In the genomic region with DNA sequence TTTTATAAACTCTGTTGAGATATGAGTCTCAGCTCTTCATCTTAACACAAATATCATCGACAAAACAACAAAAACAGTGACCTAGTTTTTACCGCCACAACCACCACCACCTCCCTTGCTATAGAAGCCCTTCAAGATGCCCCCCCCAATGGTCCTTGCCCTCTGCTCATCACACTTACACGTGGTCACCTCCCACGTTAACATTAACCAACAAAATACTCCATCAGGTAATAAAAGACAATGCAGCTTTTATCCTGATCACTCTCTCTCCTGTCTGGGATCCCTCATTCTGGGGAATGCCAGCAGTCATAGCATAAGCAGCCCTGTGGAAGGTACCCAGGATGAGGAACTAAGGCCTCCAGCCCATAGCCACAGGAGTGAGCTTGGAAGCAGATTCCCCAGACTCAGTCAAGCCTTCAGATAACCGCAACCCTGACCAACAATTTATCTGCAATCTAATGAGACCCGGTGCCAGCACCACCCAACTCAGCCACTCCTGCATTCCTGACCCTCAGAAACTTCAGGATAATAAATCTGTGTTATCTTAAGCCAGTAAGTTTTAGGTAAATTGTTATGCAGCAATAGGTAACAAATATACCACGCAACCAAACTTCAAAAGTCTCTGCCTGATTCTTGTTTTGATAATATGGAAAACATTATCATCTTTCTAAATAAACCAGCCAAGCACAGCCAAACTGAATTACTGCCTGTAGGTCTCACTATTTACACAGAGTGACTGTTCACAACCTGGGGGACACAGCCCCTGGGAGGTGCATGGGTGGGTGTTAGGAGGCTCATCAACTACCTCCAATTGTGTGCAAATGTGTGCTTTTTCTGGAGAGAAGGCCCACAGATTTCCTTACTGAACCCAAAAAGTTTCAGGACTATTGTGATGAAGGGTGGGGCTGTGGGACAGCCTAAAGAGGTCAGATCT, we compare ENCODE assay signal across 9 cellular contexts. TPM values are rescaled to one million over a fixed set of nuclear protein-coding genes. Genes with fewer than 3 reads are reported as not detected.
DNase-seq lines count a peak whose midpoint lies in the region; ATAC-seq, FAIRE-seq and TF ChIP-seq lines count a peak whose summit lies in the region.
"Had no signal": no experiment of that assay in that cellular context is flagged by ENCODE, and none has a peak within 500 bp of the region (broad histone marks: within the 10 kb centered on the region; RNA-seq: fewer than 3 reads in every experiment).

No MANE protein-coding gene starts in this region.

- H3K27ac ChIP-seq in small intestine (ENCODE audit: low read depth in 1 of 2, low read length in 1 of 2), result peak overlapping the region in 1 of 2 donors; percentile 51

- DNase-seq in Daoy (ENCODE audit: low read depth), result peak; percentile 87
- DNase-seq in RCC 7860 (ENCODE audit: low spot score), result peak; percentile 90
- peak; percentile 87 for DNase-seq in epithelial cell of proximal tubule (ENCODE audit: low read depth)
- peak; percentile 97 for DNase-seq in renal cortical epithelial cell (ENCODE audit: low read depth)
- no peak for DNase-seq in iPS-NIHi7 (ENCODE audit: extremely low spot score)
- no peak for DNase-seq in COLO829 (ENCODE audit: low spot score)
- no peak for DNase-seq in small intestine
- DNase-seq: T-helper 9 cell had no signal

- no peak for TF ChIP-seq CTCF in epithelial cell of proximal tubule (conservative IDR thresholded peaks at IDR 0.05; ENCODE audit: low read depth, low read length)

- no peaks in the 10 kb centered on the region for H3K36me3 ChIP-seq in small intestine (ENCODE audit: control insufficient read depth in 2 of 2, insufficient read depth in 2 of 2, low read length in 2 of 2)

- no peak for ATAC-seq in GM18909 (IDR thresholded peaks at IDR 0.05; ENCODE audit: poor library complexity, unreplicated experiment)

- WGBS in small intestine, 3 donors, result 35 to 58% (median 44%) methylated on average over 7 of the region's 7 CpGs

- no peak for FAIRE-seq in RCC 7860 (lab: Jason Lieb, UNC)
- no peak for FAIRE-seq in small intestine (lab: Jason Lieb, UNC)

- H3K4me1 ChIP-seq in small intestine (ENCODE audit: control insufficient read depth in 2 of 2, insufficient read depth in 1 of 2, low read depth in 1 of 2, low read length in 1 of 2), result peaks cover 0 to 2% of the 10 kb centered on the region in 2 donors

- H3K4me3 ChIP-seq in epithelial cell of proximal tubule (ENCODE audit: low read depth, low read length) (no peak overlapping the region), small intestine (ENCODE audit: low read depth in 1 of 2, low read length in 2 of 2) (no peak overlapping the region)

- no peaks in the 10 kb centered on the region for H3K27me3 ChIP-seq in small intestine (ENCODE audit: control insufficient read depth in 2 of 2, insufficient read depth in 2 of 2, low read length in 2 of 2)

- H3K9me3 ChIP-seq in small intestine (ENCODE audit: control insufficient read depth, low read depth), result no peaks in the 10 kb centered on the region

RNA-seq across cellular contexts. Expression of a gene that starts 6.1 kb away (rescaled TPM):
- total RNA-seq in Daoy (2014; rRNA removed; shearing (Covaris generic)), result 0.15 and 3.3 TPM in 2 replicates
- total RNA-seq in epithelial cell of proximal tubule (under 0.01 and 0.07 TPM in 2 replicates), renal cortical epithelial cell (2.3 and 5.9 TPM in 2 replicates)
- 10 to 100 TPM in 1 of 3 donors, 1 to 10 TPM in 2; 1.1 to 85.1 (median 8.4) TPM for polyA plus RNA-seq in small intestine

Comparison
In these comparisons a context has a peak if more than half of its experiments do, and no peak if none do; other contexts are left out.
1. DNase-seq: peak in Daoy (single experiment), RCC 7860 (single experiment), epithelial cell of proximal tubule (single experiment) and renal cortical epithelial cell (single experiment); none in iPS-NIHi7 (single experiment), COLO829 (single experiment) and small intestine (single experiment).